12 cellular contexts compared by ENCODE assay signal in genomic region chr1:8055973-8056372, GRCh38. TPM values are rescaled to one million over a fixed set of nuclear protein-coding genes. Genes with fewer than 3 reads are reported as not detected.
DNase-seq lines count a peak whose midpoint lies in the region; ATAC-seq and TF ChIP-seq lines count a peak whose summit lies in the region.
"Had no signal": no experiment of that assay in that cellular context is flagged by ENCODE, and none has a peak within 500 bp of the region (broad histone marks: within the 10 kb centered on the region; RNA-seq: fewer than 3 reads in every experiment).

No MANE protein-coding gene starts in this region.

- no peaks in the 10 kb centered on the region for H4K20me1 ChIP-seq in SK-N-SH (ENCODE audit: insufficient read depth)

- no peaks in the 10 kb centered on the region for H3K36me3 ChIP-seq in SK-N-SH (replicated peaks in 1 of 2; ENCODE audit: control insufficient read depth in 1 of 2, insufficient read depth in 2 of 2, low read length in 1 of 2)
- H3K36me3 ChIP-seq: adrenal gland had no signal

- H3F3A ChIP-seq in SK-N-SH (replicated peaks; ENCODE audit: insufficient read depth): peaks cover 10% of the 10 kb centered on the region

- peak overlapping the region in 1 of 2 experiments; percentile 43; a peak in 2 of 4 replicates for H3K27ac ChIP-seq in SK-N-SH (ENCODE audit: low read depth in 2 of 2, low read length in 1 of 2)
- H3K27ac ChIP-seq: adrenal gland, psoas muscle had no signal

- no peak overlapping the region for H3K9ac ChIP-seq in SK-N-SH

- CTCF ChIA-PET in SK-N-SH (lab: Yijun Ruan, JAX): no interaction called here

- no peaks in the 10 kb centered on the region for H3K9me3 Mint-ChIP-seq in HFFc6

- no peaks in the 10 kb centered on the region for H3K9me2 ChIP-seq in SK-N-SH

- peaks cover 0 to 8% of the 10 kb centered on the region in 2 experiments; a peak in 1 of 4 replicates for H3K4me1 ChIP-seq in SK-N-SH (ENCODE audit: control insufficient read depth in 1 of 2, insufficient read depth in 2 of 2, low read depth in 1 of 2, low read length in 1 of 2)
- H3K4me1 ChIP-seq: adrenal gland, psoas muscle had no signal

- no peak overlapping the region for H2AFZ ChIP-seq in SK-N-SH (ENCODE audit: low read depth)

- peak overlapping the region; percentile 50; the same call in 1 of the 2 replicates for H3K27ac Mint-ChIP-seq in HFFc6

- peak; percentile 69 for DNase-seq in HFFc6
- no peak for DNase-seq in SK-N-SH
- DNase-seq in fibroblast of pulmonary artery (ENCODE audit: low read depth): peak; percentile 83
- DNase-seq in stromal cell of bone marrow (ENCODE audit: low read depth): peak; percentile 58
- DNase-seq in Right ventricle myocardium superior: no peak
- no peak for DNase-seq in stimulated activated CD4-positive, alpha-beta T cell treated with anti-CD3 and anti-CD28 coated beads, Interleukin-15, amount 100 ng/mL, for 24 hours
- no peak for DNase-seq in inferior parietal cortex (ENCODE audit: extremely low spot score)
- DNase-seq: activated T-cell treated with anti-CD3 and anti-CD28 coated beads for 4 hours, H7, psoas muscle had no signal

- TF ChIP-seq EP300 in SK-N-SH (IDR thresholded peaks at IDR 0.05; ENCODE audit: borderline replicate concordance in 1 of 2, low read depth in 1 of 2, low read length in 1 of 2): peak in 1 of 2 experiments; percentile 61; a peak in 1 of 4 replicates

- H3K36me3 Mint-ChIP-seq in HFFc6 (ENCODE audit: low read depth): no peaks in the 10 kb centered on the region

- POLR2A ChIA-PET in SK-N-SH (lab: Yijun Ruan, JAX): no interaction called here

- no peaks in the 10 kb centered on the region for H3K9me3 ChIP-seq in SK-N-SH
- H3K9me3 ChIP-seq: adrenal gland, psoas muscle had no signal

- no peak for TF ChIP-seq RAD21 in SK-N-SH (IDR thresholded peaks at IDR 0.05; ENCODE audit: low read length)

- H3K4me1 Mint-ChIP-seq in HFFc6 (ENCODE audit: low read depth): peaks cover 26% of the 10 kb centered on the region

- WGBS in SK-N-SH (ENCODE audit: low lambda C conversion rate): 40% methylated on average over 4 of the region's 4 CpGs

- H3K4me3 ChIP-seq in SK-N-SH (ENCODE audit: low read depth in 2 of 2, low read length in 1 of 2) (no peak overlapping the region), fibroblast of pulmonary artery (replicated peaks; ENCODE audit: low read depth, low read length) (no peak overlapping the region)
- H3K4me3 ChIP-seq: adrenal gland, psoas muscle had no signal

- H3K4me2 ChIP-seq in SK-N-SH: no peak overlapping the region

- H3K27me3 Mint-ChIP-seq in HFFc6 (ENCODE audit: insufficient read depth): peaks cover 2% of the 10 kb centered on the region; the same call in 1 of the 2 replicates

- no peaks in the 10 kb centered on the region for H3K79me2 ChIP-seq in SK-N-SH (ENCODE audit: insufficient read depth)

- ATAC-seq in Right ventricle myocardium superior (ENCODE audit: poor library complexity): no peak
- ATAC-seq: psoas muscle, Right ventricle myocardium inferior had no signal

- no peak for TF ChIP-seq CTCF in HFFc6 (IDR thresholded peaks at IDR 0.05)
- no peak for TF ChIP-seq CTCF in SK-N-SH (IDR thresholded peaks at IDR 0.05)
- no peak for TF ChIP-seq CTCF in fibroblast of pulmonary artery (IDR thresholded peaks at IDR 0.05; ENCODE audit: low read length, missing control alignments)

- H3K4me3 Mint-ChIP-seq in HFFc6: no peak overlapping the region

- intact Hi-C loops in Right ventricle myocardium superior (cut with DNase I): no loop called here

- no peaks in the 10 kb centered on the region for H3K27me3 ChIP-seq in SK-N-SH (ENCODE audit: insufficient read depth)
- H3K27me3 ChIP-seq: adrenal gland had no signal

TF ChIP-seq in SK-N-SH, 30 proteins besides CTCF, POLR2A, EP300 and RAD21:
- TF ChIP-seq FOSL2 (IDR thresholded peaks at IDR 0.05; ENCODE audit: borderline replicate concordance, low read depth): peak; percentile 81
- peak; percentile 48; the same call in 1 of the 2 replicates for TF ChIP-seq NFIC (IDR thresholded peaks at IDR 0.05; ENCODE audit: borderline replicate concordance)
- TF ChIP-seq RXRA (IDR thresholded peaks at IDR 0.05; ENCODE audit: borderline replicate concordance, low read depth): no peak
- 0 out of 2 replicates have a peak, but pooled peaks have one; percentile 11 for TF ChIP-seq TEAD4 (IDR thresholded peaks at IDR 0.05; ENCODE audit: borderline replicate concordance, insufficient read depth)
- TF ChIP-seq TCF12 (IDR thresholded peaks at IDR 0.05): peak; percentile 82
- peak; percentile 67 for TF ChIP-seq PBX3 (IDR thresholded peaks at IDR 0.05)
- TF ChIP-seq USF1 (IDR thresholded peaks at IDR 0.05; ENCODE audit: borderline replicate concordance, low read depth): no peak
- no peak for TF ChIP-seq MEF2A (IDR thresholded peaks at IDR 0.05; ENCODE audit: borderline replicate concordance, low read depth)
- TF ChIP-seq JUND (IDR thresholded peaks at IDR 0.05): peak; percentile 74
- no peak for TF ChIP-seq MAX (IDR thresholded peaks at IDR 0.05; ENCODE audit: low read depth)

RNA-seq across cellular contexts. Expression of gene ERRFI1, which starts 29.9 kb away (rescaled TPM):
- total RNA-seq in HFFc6 (2021; fragmentation: NEBNext Ultra II Directional; extraction: Animal tissue kit (Norgen Biotek cat#: 25700)): 10 to 100 TPM; 15.8 to 25.5 (median 19.0) TPM
- polyA plus RNA-seq in SK-N-SH (2012; rRNA removed): 65.6 and 66.9 TPM in 2 replicates
- polyA plus RNA-seq in SK-N-SH (2012; cell fraction: cytosol; rRNA removed): 72.6 and 74.4 TPM in 2 replicates
- polyA plus RNA-seq in SK-N-SH (2012; cell fraction: nucleus; rRNA removed): 68.2 and 96.8 TPM in 2 replicates
- total RNA-seq in Right ventricle myocardium superior: 11.1 TPM

Comparison
In these comparisons a context has a peak if more than half of its experiments do, and no peak if none do; other contexts are left out.
1. DNase-seq: peak in HFFc6 (single experiment), fibroblast of pulmonary artery (single experiment) and stromal cell of bone marrow (single experiment); none in SK-N-SH (single experiment), Right ventricle myocardium superior (single experiment), stimulated activated CD4-positive, alpha-beta T cell treated with anti-CD3 and anti-CD28 coated beads, Interleukin-15, amount 100 ng/mL, for 24 hours (single experiment) and inferior parietal cortex (single experiment).